Comparison of ENCODE assay signal across 19 cellular contexts in genomic region chr20:63940472-63941266, GRCh38. TPM values are rescaled to one million over a fixed set of nuclear protein-coding genes. Genes with fewer than 3 reads are reported as not detected.
DNase-seq lines count a peak whose midpoint lies in the region; ATAC-seq and TF ChIP-seq lines count a peak whose summit lies in the region.
"Had no signal": no experiment of that assay in that cellular context is flagged by ENCODE, and none has a peak within 500 bp of the region (broad histone marks: within the 10 kb centered on the region; RNA-seq: fewer than 3 reads in every experiment).

No MANE protein-coding gene starts in this region.

- ATAC-seq in activated naive CD8-positive, alpha-beta T cell treated with anti-CD3 and anti-CD28 coated beads, Interleukin-2, amount 50 U/mL, for 24 hours, result no peak
- ATAC-seq in activated CD8-positive, alpha-beta T cell treated with anti-CD3 and anti-CD28 coated beads for 36 hours, result no peak
- no peak for ATAC-seq in upper lobe of right lung
- no peak for ATAC-seq in HG03565 (IDR thresholded peaks at IDR 0.05; ENCODE audit: unreplicated experiment)

- peaks cover 13% of the 10 kb centered on the region for H3K4me1 Mint-ChIP-seq in activated naive CD8-positive, alpha-beta T cell treated with anti-CD3 and anti-CD28 coated beads for 36 hours
- H3K4me1 Mint-ChIP-seq in activated naive CD8-positive, alpha-beta T cell treated with anti-CD3 and anti-CD28 coated beads, Interleukin-2, amount 50 U/mL, for 24 hours, result peaks cover 12% of the 10 kb centered on the region
- peaks cover 12% of the 10 kb centered on the region for H3K4me1 Mint-ChIP-seq in activated CD8-positive, alpha-beta T cell treated with anti-CD3 and anti-CD28 coated beads for 36 hours (ENCODE audit: low read depth)
- H3K4me1 Mint-ChIP-seq: brain had no signal

- CTCF ChIA-PET in activated CD8-positive, alpha-beta T cell treated with anti-CD3 and anti-CD28 coated beads for 36 hours (lab: Charles Lee), result interaction anchor here (1.3 kb wide), 1 partner anchor 33 kb away, joined by 3 read pairs; no protein-coding TSS in a partner anchor

- H3K36me3 ChIP-seq in upper lobe of right lung (peaks cover 58% of the 10 kb centered on the region), tibial nerve (peaks cover 0 to 91% (median 18%) of the 10 kb centered on the region in 3 donors)
- H3K36me3 ChIP-seq: ovary had no signal

- no peak for TF ChIP-seq EP300 in tibial nerve (IDR thresholded peaks at IDR 0.05)

- H3K27me3 Mint-ChIP-seq in activated naive CD8-positive, alpha-beta T cell treated with anti-CD3 and anti-CD28 coated beads for 36 hours, result no peaks in the 10 kb centered on the region
- H3K27me3 Mint-ChIP-seq in activated naive CD8-positive, alpha-beta T cell treated with anti-CD3 and anti-CD28 coated beads, Interleukin-2, amount 50 U/mL, for 24 hours, result no peaks in the 10 kb centered on the region
- H3K27me3 Mint-ChIP-seq in activated CD8-positive, alpha-beta T cell treated with anti-CD3 and anti-CD28 coated beads for 36 hours, result no peaks in the 10 kb centered on the region
- H3K27me3 Mint-ChIP-seq: IgD-negative memory B cell had no signal

- H3K4me3 ChIP-seq in iPS-18c (ENCODE audit: insufficient read depth, low read depth, low read length), result peak overlapping the region; percentile 55
- H3K4me3 ChIP-seq in upper lobe of right lung, result no peak overlapping the region
- no peak overlapping the region for H3K4me3 ChIP-seq in tibial nerve
- H3K4me3 ChIP-seq: HAP-1, hepatocyte, ovary, vagina had no signal

- TF ChIP-seq CTCF in activated CD8-positive, alpha-beta T cell treated with anti-CD3 and anti-CD28 coated beads for 36 hours (IDR thresholded peaks at IDR 0.05), result no peak
- TF ChIP-seq CTCF in upper lobe of right lung (IDR thresholded peaks at IDR 0.05), result no peak
- no peak for TF ChIP-seq CTCF in tibial nerve (IDR thresholded peaks at IDR 0.05)

- H3K27me3 ChIP-seq in upper lobe of right lung, result no peaks in the 10 kb centered on the region
- no peaks in the 10 kb centered on the region for H3K27me3 ChIP-seq in tibial nerve
- H3K27me3 ChIP-seq: hepatocyte, ovary, vagina had no signal

- H3K4me1 ChIP-seq in upper lobe of right lung (peaks cover 22% of the 10 kb centered on the region), tibial nerve (peaks cover 0 to 28% (median 8%) of the 10 kb centered on the region in 4 donors)
- H3K4me1 ChIP-seq: HAP-1 had no signal

- 83 to 84% methylated on average over 35 to 48 of the region's 58 CpGs for WGBS in tibial nerve, 2 donors

- peak overlapping the region; percentile 72 for H3K27ac ChIP-seq in upper lobe of right lung
- H3K27ac ChIP-seq in tibial nerve, result peak overlapping the region in 2 of 4 donors; percentile 64 to 65
- H3K27ac ChIP-seq: hepatocyte, ovary had no signal

- no peaks in the 10 kb centered on the region for H3K9me3 Mint-ChIP-seq in activated naive CD8-positive, alpha-beta T cell treated with anti-CD3 and anti-CD28 coated beads for 36 hours
- H3K9me3 Mint-ChIP-seq in activated naive CD8-positive, alpha-beta T cell treated with anti-CD3 and anti-CD28 coated beads, Interleukin-2, amount 50 U/mL, for 24 hours, result no peaks in the 10 kb centered on the region
- no peaks in the 10 kb centered on the region for H3K9me3 Mint-ChIP-seq in activated CD8-positive, alpha-beta T cell treated with anti-CD3 and anti-CD28 coated beads for 36 hours
- H3K9me3 Mint-ChIP-seq: brain, IgD-negative memory B cell had no signal

- peak overlapping the region; percentile 63 for H3K27ac Mint-ChIP-seq in activated naive CD8-positive, alpha-beta T cell treated with anti-CD3 and anti-CD28 coated beads for 36 hours
- H3K27ac Mint-ChIP-seq in activated naive CD8-positive, alpha-beta T cell treated with anti-CD3 and anti-CD28 coated beads, Interleukin-2, amount 50 U/mL, for 24 hours, result no peak overlapping the region
- peak overlapping the region; percentile 57 for H3K27ac Mint-ChIP-seq in activated CD8-positive, alpha-beta T cell treated with anti-CD3 and anti-CD28 coated beads for 36 hours

- no peak overlapping the region for H3K4me3 Mint-ChIP-seq in activated naive CD8-positive, alpha-beta T cell treated with anti-CD3 and anti-CD28 coated beads for 36 hours
- H3K4me3 Mint-ChIP-seq in activated naive CD8-positive, alpha-beta T cell treated with anti-CD3 and anti-CD28 coated beads, Interleukin-2, amount 50 U/mL, for 24 hours, result no peak overlapping the region
- H3K4me3 Mint-ChIP-seq in activated CD8-positive, alpha-beta T cell treated with anti-CD3 and anti-CD28 coated beads for 36 hours, result no peak overlapping the region

- POLR2A ChIA-PET in activated CD8-positive, alpha-beta T cell treated with anti-CD3 and anti-CD28 coated beads for 36 hours (lab: Charles Lee), result interaction anchor here (1.5 kb wide), 1 partner anchor 18 kb away, joined by 4 read pairs; no protein-coding TSS in a partner anchor

- TF ChIP-seq POLR2A in tibial nerve (IDR thresholded peaks at IDR 0.05), result no peak

- H3K9me3 ChIP-seq in iPS-18c (ENCODE audit: control insufficient read depth, insufficient read depth, low read length), result no peaks in the 10 kb centered on the region
- no peaks in the 10 kb centered on the region for H3K9me3 ChIP-seq in upper lobe of right lung
- H3K9me3 ChIP-seq in tibial nerve, result no peaks in the 10 kb centered on the region
- H3K9me3 ChIP-seq: HAP-1, ovary, vagina had no signal

- peaks cover 13% of the 10 kb centered on the region for H3K36me3 Mint-ChIP-seq in activated naive CD8-positive, alpha-beta T cell treated with anti-CD3 and anti-CD28 coated beads for 36 hours
- H3K36me3 Mint-ChIP-seq in activated naive CD8-positive, alpha-beta T cell treated with anti-CD3 and anti-CD28 coated beads, Interleukin-2, amount 50 U/mL, for 24 hours (ENCODE audit: low read depth), result peaks cover 9% of the 10 kb centered on the region
- peaks cover 13% of the 10 kb centered on the region for H3K36me3 Mint-ChIP-seq in activated CD8-positive, alpha-beta T cell treated with anti-CD3 and anti-CD28 coated beads for 36 hours (ENCODE audit: low read depth)

- no peak for DNase-seq in activated naive CD8-positive, alpha-beta T cell treated with anti-CD3 and anti-CD28 coated beads for 36 hours
- no peak for DNase-seq in activated naive CD8-positive, alpha-beta T cell treated with anti-CD3 and anti-CD28 coated beads, Interleukin-2, amount 50 U/mL, for 24 hours
- DNase-seq in activated CD8-positive, alpha-beta T cell treated with anti-CD3 and anti-CD28 coated beads for 36 hours, result no peak
- DNase-seq in upper lobe of right lung, result no peak
- no peak for DNase-seq in tibial nerve (ENCODE audit: low spot score in 2 of 2)
- no peak for DNase-seq in pons (ENCODE audit: low spot score)
- DNase-seq: EL, mesenchymal stem cell, NCI-H1417, NCI-H524 treated with DMSO at 0.1 percent for 48 hours, SHP77 had no signal

- intact Hi-C loops in activated CD8-positive, alpha-beta T cell treated with anti-CD3 and anti-CD28 coated beads for 36 hours (cut with micrococcal nuclease), result no loop called here
- intact Hi-C loops in upper lobe of right lung (cut with DNase I), result no loop called here

RNA-seq across cellular contexts. Expression of gene UCKL1, which starts 15.5 kb away (rescaled TPM):
- 10 to 100 TPM; 27.6 to 28.9 TPM for total RNA-seq in activated naive CD8-positive, alpha-beta T cell treated with anti-CD3 and anti-CD28 coated beads for 36 hours
- total RNA-seq in activated CD8-positive, alpha-beta T cell treated with anti-CD3 and anti-CD28 coated beads for 36 hours, result 10 to 100 TPM; 31.5 to 32.6 TPM
- total RNA-seq in upper lobe of right lung, result 38.9 TPM
- total RNA-seq in tibial nerve, result 10 to 100 TPM; 31.2 to 96.0 (median 50.0) TPM

RNA-seq across cellular contexts. Expression of gene ZNF512B, which starts 29.1 kb away (rescaled TPM):
- 10 to 100 TPM; 11.6 to 11.8 TPM for total RNA-seq in activated naive CD8-positive, alpha-beta T cell treated with anti-CD3 and anti-CD28 coated beads for 36 hours
- total RNA-seq in activated CD8-positive, alpha-beta T cell treated with anti-CD3 and anti-CD28 coated beads for 36 hours, result 1 to 10 TPM; 7.5 to 8.6 TPM
- total RNA-seq in upper lobe of right lung (17.6 TPM), tibial nerve (10 to 100 TPM in 2 of 4 donors, 1 to 10 TPM in 2; 8.3 to 18.3 (median 11.7) TPM)

RNA-seq across cellular contexts. Expression of gene SAMD10, which starts 38.8 kb away (rescaled TPM):
- total RNA-seq in activated naive CD8-positive, alpha-beta T cell treated with anti-CD3 and anti-CD28 coated beads for 36 hours, result 10 to 100 TPM; 16.7 to 19.3 TPM
- 10 to 100 TPM; 17.4 to 17.5 TPM for total RNA-seq in activated CD8-positive, alpha-beta T cell treated with anti-CD3 and anti-CD28 coated beads for 36 hours
- total RNA-seq in upper lobe of right lung (4.3 TPM), tibial nerve (1 to 10 TPM; 1.3 to 5.1 (median 2.8) TPM)

RNA-seq across cellular contexts. Expression of gene PRPF6, which starts 40.3 kb away (rescaled TPM):
- 10 to 100 TPM; 64.5 to 64.6 TPM for total RNA-seq in activated naive CD8-positive, alpha-beta T cell treated with anti-CD3 and anti-CD28 coated beads for 36 hours
- 10 to 100 TPM; 53.0 to 55.5 TPM for total RNA-seq in activated CD8-positive, alpha-beta T cell treated with anti-CD3 and anti-CD28 coated beads for 36 hours
- total RNA-seq in upper lobe of right lung (58.9 TPM), tibial nerve (10 to 100 TPM; 70.5 to 77.0 (median 73.8) TPM)

RNA-seq across cellular contexts. Expression of gene DNAJC5, which starts 45.7 kb away (rescaled TPM):
- 10 to 100 TPM; 32.1 to 32.9 TPM for total RNA-seq in activated naive CD8-positive, alpha-beta T cell treated with anti-CD3 and anti-CD28 coated beads for 36 hours
- total RNA-seq in activated CD8-positive, alpha-beta T cell treated with anti-CD3 and anti-CD28 coated beads for 36 hours, result 10 to 100 TPM; 32.2 to 32.5 TPM
- total RNA-seq in upper lobe of right lung (49.8 TPM), tibial nerve (10 to 100 TPM; 30.6 to 40.2 (median 32.1) TPM)
